ENCODE assay signal across 10 cellular contexts in the genomic region with DNA sequence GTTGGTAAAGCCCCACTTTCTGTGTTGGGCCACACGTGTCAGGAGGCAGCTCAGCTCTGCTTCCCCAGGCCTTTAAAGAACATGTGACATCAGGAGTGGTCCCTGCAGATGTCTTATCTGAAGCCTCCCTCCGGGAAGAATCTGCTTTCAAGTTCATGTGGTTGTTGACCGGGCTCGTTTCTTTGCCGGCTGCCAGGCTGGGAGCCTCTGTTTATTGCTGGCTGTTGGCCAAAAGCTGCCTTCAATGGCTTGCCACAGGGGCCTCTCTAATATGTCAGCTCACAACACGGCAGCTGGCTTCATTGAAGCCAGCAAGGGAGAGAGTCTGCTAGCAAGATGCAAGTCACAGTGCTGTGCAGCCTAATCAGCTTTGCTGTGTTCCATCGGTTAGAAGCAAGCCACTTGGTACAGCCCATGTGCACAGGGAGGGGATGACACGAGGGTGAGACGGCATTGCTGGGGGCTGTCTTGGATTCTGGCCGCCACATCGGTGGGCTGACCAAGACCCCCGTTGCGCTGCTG. TPM values are rescaled to one million over a fixed set of nuclear protein-coding genes. Genes with fewer than 3 reads are reported as not detected.
DNase-seq lines count a peak whose midpoint lies in the region; ATAC-seq and TF ChIP-seq lines count a peak whose summit lies in the region.
"Had no signal": no experiment of that assay in that cellular context is flagged by ENCODE, and none has a peak within 500 bp of the region (broad histone marks: within the 10 kb centered on the region; RNA-seq: fewer than 3 reads in every experiment).

No MANE protein-coding gene starts in this region.

- H3K36me3 ChIP-seq in H7 (replicated peaks; ENCODE audit: control insufficient read depth, insufficient read depth, low read length): no peaks in the 10 kb centered on the region
- H3K36me3 ChIP-seq: pancreas had no signal

- H3K4me3 ChIP-seq in H7 (ENCODE audit: insufficient read depth, low read depth, low read length): no peak overlapping the region
- H3K4me3 ChIP-seq: pancreas had no signal

- peak; percentile 55 for DNase-seq in H7
- DNase-seq in NCI-H510A (lab: John Stamatoyannopoulos, UW): peak; percentile 74
- DNase-seq in epidermal melanocyte (ENCODE audit: insufficient read length, low spot score): peak; percentile 68
- peak; percentile 73 for DNase-seq in posterior vena cava (ENCODE audit: low spot score)
- no peak for DNase-seq in stimulated activated CD4-positive, alpha-beta T cell treated with anti-CD3 and anti-CD28 coated beads, Interleukin-2, amount 100 ng/mL, for 24 hours
- DNase-seq in GM10266 (ENCODE audit: extremely low spot score): no peak
- DNase-seq: activated B cell treated with CpG ODN at 0.5 μM for 24 hours had no signal

- ATAC-seq in HG03135 (IDR thresholded peaks at IDR 0.05; ENCODE audit: unreplicated experiment) (no peak), GM21786 (IDR thresholded peaks at IDR 0.05; ENCODE audit: unreplicated experiment) (no peak)
- ATAC-seq: pancreas had no signal

- intact Hi-C loops in posterior vena cava (cut with DNase I): loop anchor here in 1 of 2 donors (5.0 kb wide), 1 partner anchor 41 kb away; no protein-coding TSS in a partner anchor

- no peaks in the 10 kb centered on the region for H3K27me3 ChIP-seq in H7 (ENCODE audit: control insufficient read depth, insufficient read depth, low read length)
- H3K27me3 ChIP-seq: pancreas had no signal

- TF ChIP-seq CTCF in GM10266 (IDR thresholded peaks at IDR 0.05; ENCODE audit: control insufficient read depth, insufficient read depth, low read depth, missing control alignments): no peak

RNA-seq across cellular contexts. Expression of a gene that starts 14.6 kb away (rescaled TPM):
- 6.5 and 7.6 TPM in 2 replicates for total RNA-seq in H7 (2014; rRNA removed; shearing (Covaris generic))
- total RNA-seq in posterior vena cava: 100 to 1,000 TPM; 117 to 138 TPM
- total RNA-seq: activated B cell treated with CpG ODN at 0.5 μM for 24 hours had no signal

RNA-seq across cellular contexts. Expression of a gene that starts 17.7 kb away (rescaled TPM):
- not detected in 2 replicates for total RNA-seq in H7 (2014; rRNA removed; shearing (Covaris generic))
- not detected for total RNA-seq in posterior vena cava
- total RNA-seq: activated B cell treated with CpG ODN at 0.5 μM for 24 hours, pancreas had no signal

RNA-seq across cellular contexts. Expression of a gene that starts 50.3 kb away (rescaled TPM):
- total RNA-seq in H7 (2014; rRNA removed; shearing (Covaris generic)): 11.8 and 13.2 TPM in 2 replicates
- 10 to 100 TPM; 24.8 to 25.4 TPM for total RNA-seq in posterior vena cava

Comparison
In these comparisons a context has a peak if more than half of its experiments do, and no peak if none do; other contexts are left out.
1. DNase-seq: peak in H7 (single experiment), NCI-H510A (single experiment), epidermal melanocyte (single experiment) and posterior vena cava (single experiment); none in stimulated activated CD4-positive, alpha-beta T cell treated with anti-CD3 and anti-CD28 coated beads, Interleukin-2, amount 100 ng/mL, for 24 hours (0 of 2) and GM10266 (single experiment).
2. RNA of a gene that starts 14.6 kb away (total RNA-seq): 117 to 138 TPM in posterior vena cava; 6.5 to 7.6 TPM in H7; every median in the first group is over 10 times any median in the second.